ENCODE assay signal across 8 cellular contexts in the genomic region with DNA sequence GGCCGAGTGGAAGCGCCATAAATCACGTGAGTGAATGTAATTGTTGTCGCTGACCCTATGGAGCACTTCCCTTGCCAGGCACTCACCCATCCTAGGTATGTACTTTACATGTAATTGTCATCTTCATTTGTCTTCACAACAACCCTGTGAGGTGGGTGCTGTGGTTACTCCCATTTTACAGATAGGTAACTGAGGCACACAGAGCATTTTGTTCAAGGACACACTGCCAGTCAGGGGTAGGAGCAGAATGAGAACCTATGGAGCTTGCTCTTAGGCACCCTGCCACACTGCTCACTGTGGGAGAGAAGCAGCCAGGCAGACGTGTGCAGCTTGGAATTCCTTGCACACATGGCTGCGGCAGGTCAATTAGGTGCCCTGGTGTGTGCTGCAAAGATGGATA. TPM values are rescaled to one million over a fixed set of nuclear protein-coding genes. Genes with fewer than 3 reads are reported as not detected.
DNase-seq lines count a peak whose midpoint lies in the region; ATAC-seq, FAIRE-seq and TF ChIP-seq lines count a peak whose summit lies in the region.

No MANE protein-coding gene starts in this region.

- CTCF ChIA-PET in K562 (lab: Yijun Ruan, JAX; ENCODE audit: low intra/inter-chr PET ratio), result no interaction called here

- no peak overlapping the region for H3K4ac ChIP-seq in mesendoderm (ENCODE audit: low read depth, low read length)

- in situ Hi-C loops in K562 (cut with MboI), result no loop called here

- H3K79me2 ChIP-seq in K562 (ENCODE audit: control insufficient read depth, insufficient read depth, low read length) (no peaks in the 10 kb centered on the region), mesendoderm (ENCODE audit: control insufficient read depth, insufficient read depth, low read length) (no peaks in the 10 kb centered on the region)

- 17% methylated on average over 6 of the region's 6 CpGs for WGBS in heart right ventricle, 2 donors
- 34% methylated on average over 6 of the region's 6 CpGs for WGBS in K562 (ENCODE audit: insufficient coverage, low coverage, missing lambda C conversion rate)
- no CpG with 5 or more reads among the region's 6 CpGs for WGBS in mesendoderm (ENCODE audit: extremely low coverage, insufficient coverage, low lambda C conversion rate)

- H4K8ac ChIP-seq in mesendoderm (ENCODE audit: low read depth, low read length), result no peak overlapping the region

- TF ChIP-seq CTCF in heart right ventricle (IDR thresholded peaks at IDR 0.05) (no peak), K562 (IDR thresholded peaks at IDR 0.05 in 2 of 3, conservative IDR thresholded peaks at IDR 0.05 in 1 of 3; ENCODE audit: insufficient read depth in 2 of 3, low read depth in 1 of 3, low read length in 3 of 3) (no peak)

- no peak overlapping the region for H2BK15ac ChIP-seq in mesendoderm (replicated peaks; ENCODE audit: low read depth)

- H3K9ac ChIP-seq in K562 (ENCODE audit: insufficient read depth in 1 of 2, low read depth in 2 of 2, low read length in 2 of 2), result no peak overlapping the region
- peak overlapping the region; percentile 96 for H3K9ac ChIP-seq in mesendoderm (ENCODE audit: low read length)

- H2BK5ac ChIP-seq in mesendoderm (ENCODE audit: low read length), result no peak overlapping the region

- H3K56ac ChIP-seq in mesendoderm (ENCODE audit: low read length), result peak overlapping the region; percentile 100

- no peak overlapping the region; the same call in 1 of the 2 replicates for H3K4me2 ChIP-seq in K562 (ENCODE audit: insufficient read depth, low read length)
- H3K4me2 ChIP-seq in mesendoderm (ENCODE audit: low read length), result peak overlapping the region; percentile 73

- H3K27me3 ChIP-seq in heart right ventricle (no peaks in the 10 kb centered on the region), K562 (ENCODE audit: control insufficient read depth in 2 of 2, insufficient read depth in 2 of 2, low read length in 2 of 2) (no peaks in the 10 kb centered on the region), mesendoderm (ENCODE audit: insufficient read depth, low read length, poor library complexity) (no peaks in the 10 kb centered on the region)

- no peak for TF ChIP-seq POLR2A in K562 (conservative IDR thresholded peaks at IDR 0.05)

- ATAC-seq in heart right ventricle (peak in 1 of 8 donors; percentile 7), Right ventricle myocardium inferior (no peak), K562 (no peak), HG03196 (IDR thresholded peaks at IDR 0.05; ENCODE audit: unreplicated experiment) (no peak), HG02759 (IDR thresholded peaks at IDR 0.05; ENCODE audit: unreplicated experiment) (no peak)

- DNase-seq in heart right ventricle (no peak), Right ventricle myocardium inferior (ENCODE audit: missing footprints) (no peak), K562 (ENCODE audit: extremely low read depth in 1 of 4, low spot score in 3 of 4) (no peak), mesendoderm (no peak), urothelium cell line (ENCODE audit: low spot score) (no peak), GM19238 (ENCODE audit: insufficient read length, low spot score) (no peak)

- peak overlapping the region; percentile 29 for H2AK5ac ChIP-seq in mesendoderm (ENCODE audit: low read length)

- no peak overlapping the region for H4K5ac ChIP-seq in mesendoderm (ENCODE audit: low read length)

- no peak for FAIRE-seq in K562 (lab: Jason Lieb, UNC)
- FAIRE-seq in urothelium cell line (lab: Jason Lieb, UNC), result peak; percentile 74

- H3K4me3 ChIP-seq in heart right ventricle, result peak overlapping the region; percentile 56 to 99 (median 84)
- no peak overlapping the region for H3K4me3 ChIP-seq in K562
- H3K4me3 ChIP-seq in mesendoderm (ENCODE audit: low read length), result peak overlapping the region; percentile 79

- intact Hi-C loops in heart right ventricle (cut with DNase I), result loop anchor here in 2 of 10 donors (10.0 kb wide), 2 partner anchors 142 to 418 kb away; partner anchors contain the start of gene SAMM50 (in 1 of the 2)
- intact Hi-C loops in Right ventricle myocardium inferior (cut with DNase I), result no loop called here
- intact Hi-C loops in K562 (cut with micrococcal nuclease), result no loop called here

- POLR2A ChIA-PET in K562 (lab: Yijun Ruan, JAX), result no interaction called here

- peak overlapping the region; percentile 84 for H2AFZ ChIP-seq in K562 (ENCODE audit: low read depth, low read length)

- H3K18ac ChIP-seq in mesendoderm (ENCODE audit: low read length), result no peak overlapping the region

- H3K9me3 ChIP-seq in heart right ventricle (no peaks in the 10 kb centered on the region), K562 (replicated peaks; ENCODE audit: control insufficient read depth, insufficient read depth, low read depth, low read length) (no peaks in the 10 kb centered on the region; the same call in 1 of the 2 replicates)

- no peaks in the 10 kb centered on the region for H3K9me1 ChIP-seq in K562 (ENCODE audit: control insufficient read depth, insufficient read depth, low read length)

- TF ChIP-seq RAD21 in K562 (CRISPR knock-in tag; conservative IDR thresholded peaks at IDR 0.05 in 1 of 2, IDR thresholded peaks at IDR 0.05 in 1 of 2), result no peak

- H3K4me1 ChIP-seq in heart right ventricle (peaks cover 5 to 21% (median 16%) of the 10 kb centered on the region in 9 donors), K562 (replicated peaks in 1 of 2; ENCODE audit: control insufficient read depth in 2 of 2, insufficient read depth in 2 of 2, low read length in 2 of 2) (peaks cover 0 to 10% of the 10 kb centered on the region in 2 experiments; a peak in 2 of 5 replicates), mesendoderm (ENCODE audit: control insufficient read depth, low read depth, low read length) (peaks cover 4% of the 10 kb centered on the region)

- no peak for TF ChIP-seq EP300 in K562 (IDR thresholded peaks at IDR 0.05; ENCODE audit: low read length)

- no peak overlapping the region for H2BK120ac ChIP-seq in mesendoderm (ENCODE audit: low read depth, low read length)

- H3K23ac ChIP-seq in mesendoderm (ENCODE audit: low read length), result no peak overlapping the region

- BruUV-seq in K562 (replicated peaks; lab: Mats Ljungman, UMichigan), result no TSS peak

- H3K36me3 ChIP-seq in heart right ventricle (no peaks in the 10 kb centered on the region), K562 (ENCODE audit: control insufficient read depth, insufficient read depth, low read length) (no peaks in the 10 kb centered on the region), mesendoderm (ENCODE audit: control insufficient read depth, insufficient read depth, low read length) (no peaks in the 10 kb centered on the region)

- H3K27ac ChIP-seq in heart right ventricle, result peak overlapping the region in 7 of 10 donors; percentile 72 to 94 (median 87)
- H3K27ac ChIP-seq in K562 (ENCODE audit: extremely low read depth, low read depth, low read length), result no peak overlapping the region
- no peak overlapping the region for H3K27ac ChIP-seq in mesendoderm (ENCODE audit: low read depth, low read length)

- H3K79me1 ChIP-seq in mesendoderm (ENCODE audit: low read length), result peaks cover 4% of the 10 kb centered on the region

- H4K20me1 ChIP-seq in K562 (replicated peaks; ENCODE audit: control insufficient read depth, insufficient read depth, low read length), result no peaks in the 10 kb centered on the region

RNA-seq across cellular contexts. Expression of gene EFCAB6, which starts 0.8 kb away (rescaled TPM):
- total RNA-seq in heart right ventricle, result 1 to 10 TPM; 1.0 to 4.3 (median 1.9) TPM
- polyA plus RNA-seq in heart right ventricle, result under 1 TPM; 0.25 to 0.44 TPM
- total RNA-seq in Right ventricle myocardium inferior, result 1.2 TPM
- total RNA-seq in K562 (2011; cell fraction: chromatin; rRNA removed; ENCODE audit: low replicate concordance), result not detected in 2 replicates
- not detected in 2 replicates for total RNA-seq in K562 (2011; cell fraction: nucleolus; rRNA removed)
- total RNA-seq in K562 (2011; cell fraction: nucleoplasm; rRNA removed), result not detected in 2 replicates
- total RNA-seq in K562 (2014; rRNA removed), result not detected in 2 replicates
- total RNA-seq in K562 (2014; rRNA removed; fragmentation: Illumina TruSeq; extraction: Trizol), result not detected in 2 replicates
- not detected in 2 replicates for total RNA-seq in K562 (2015; rRNA removed; fragmentation: Illumina TruSeq; extraction: Trizol)
- not detected in 2 replicates for total RNA-seq in K562 (2021)
- 0.06 TPM in 1 of 2 replicates, not detected in the other for polyA plus RNA-seq in K562 (2011; rRNA removed)
- polyA plus RNA-seq in K562 (2011; cell fraction: cytosol; rRNA removed), result not detected in 2 replicates
- polyA plus RNA-seq in K562 (2011; cell fraction: nucleus; rRNA removed), result not detected in 2 replicates
- polyA plus RNA-seq in K562 (2012), result 0.05 TPM in 1 of 2 replicates, not detected in the other
- polyA plus RNA-seq in K562 (2014; fragmentation: Illumina TruSeq; extraction: Trizol), result not detected in 2 replicates
- polyA plus RNA-seq in K562 (2014; fragmentation: Nextera tagmentation; extraction: Ambion mirVana), result not detected
- polyA plus RNA-seq in K562 (2014; rRNA removed), result not detected in 2 replicates
- not detected in 2 replicates for polyA minus RNA-seq in K562 (2011; rRNA and poly(A)+ RNA removed)
- polyA minus RNA-seq in K562 (2011; cell fraction: cytosol; rRNA and poly(A)+ RNA removed), result not detected in 2 replicates
- not detected in 2 replicates for polyA minus RNA-seq in K562 (2011; cell fraction: nucleus; rRNA and poly(A)+ RNA removed)
- 0.38 TPM for polyA plus RNA-seq in mesendoderm (2013, experiment 1 of 2)
- polyA plus RNA-seq in mesendoderm (2013, experiment 2 of 2), result 0.56 TPM

RNA-seq across cellular contexts. Expression of gene SULT4A1, which starts 49.4 kb away (rescaled TPM):
- 1 to 10 TPM in 1 of 10 donors, under 1 TPM in 7, not detected in 2; 0.19 to 1.2 (median 0.32) TPM for total RNA-seq in heart right ventricle
- under 1 TPM; 0.25 to 0.29 TPM for polyA plus RNA-seq in heart right ventricle
- total RNA-seq in Right ventricle myocardium inferior, result 0.14 TPM
- 0.46 and 0.81 TPM in 2 replicates for total RNA-seq in K562 (2011; cell fraction: chromatin; rRNA removed; ENCODE audit: low replicate concordance)
- 0.33 and 0.66 TPM in 2 replicates for total RNA-seq in K562 (2011; cell fraction: nucleolus; rRNA removed)
- total RNA-seq in K562 (2011; cell fraction: nucleoplasm; rRNA removed), result 0.23 and 0.29 TPM in 2 replicates
- total RNA-seq in K562 (2014; rRNA removed), result 0.08 TPM in 1 of 2 replicates, not detected in the other
- 0.07 and 0.10 TPM in 2 replicates for total RNA-seq in K562 (2014; rRNA removed; fragmentation: Illumina TruSeq; extraction: Trizol)
- 0.08 TPM in 1 of 2 replicates, not detected in the other for total RNA-seq in K562 (2015; rRNA removed; fragmentation: Illumina TruSeq; extraction: Trizol)
- total RNA-seq in K562 (2021), result 0.11 and 0.20 TPM in 2 replicates
- polyA plus RNA-seq in K562 (2011; rRNA removed), result 0.09 and 0.14 TPM in 2 replicates
- 0.12 TPM in 1 of 2 replicates, not detected in the other for polyA plus RNA-seq in K562 (2011; cell fraction: cytosol; rRNA removed)
- 1.6 and 2.7 TPM in 2 replicates for polyA plus RNA-seq in K562 (2011; cell fraction: nucleus; rRNA removed)
- 0.09 and 0.64 TPM in 2 replicates for polyA plus RNA-seq in K562 (2012)
- 0.06 and 0.10 TPM in 2 replicates for polyA plus RNA-seq in K562 (2014; fragmentation: Illumina TruSeq; extraction: Trizol)
- polyA plus RNA-seq in K562 (2014; fragmentation: Nextera tagmentation; extraction: Ambion mirVana), result under 1 TPM in 1 of 2 experiments, not detected in 1; 0.03 TPM
- polyA plus RNA-seq in K562 (2014; rRNA removed), result 0.07 and 0.11 TPM in 2 replicates
- polyA minus RNA-seq in K562 (2011; rRNA and poly(A)+ RNA removed), result 0.09 and 0.18 TPM in 2 replicates
- polyA minus RNA-seq in K562 (2011; cell fraction: cytosol; rRNA and poly(A)+ RNA removed), result 0.29 TPM in 1 of 2 replicates, not detected in the other
- 0.27 and 0.67 TPM in 2 replicates for polyA minus RNA-seq in K562 (2011; cell fraction: nucleus; rRNA and poly(A)+ RNA removed)
- polyA plus RNA-seq in mesendoderm (2013, experiment 1 of 2), result 3.9 TPM
- 3.7 TPM for polyA plus RNA-seq in mesendoderm (2013, experiment 2 of 2)

Comparison
In these comparisons a context has a peak if more than half of its experiments do, and no peak if none do; other contexts are left out.
1. H3K27ac ChIP-seq: peak in heart right ventricle (7 of 10); none in K562 (single experiment) and mesendoderm (single experiment).